Comparison of ENCODE assay signal across 15 cellular contexts in genomic region chr4:79679859-79680258, GRCh38.
"Had no signal": no experiment of that assay in that cellular context is flagged by ENCODE, and none has a peak within 500 bp of the region (broad histone marks: within the 10 kb centered on the region; RNA-seq: fewer than 3 reads in every experiment).

No MANE protein-coding gene starts in this region.

- H3K9me3 ChIP-seq: heart left ventricle, stomach, thoracic aorta, transverse colon had no signal

- H3K36me3 ChIP-seq: heart left ventricle, stomach, thoracic aorta, transverse colon had no signal

- ATAC-seq: esophagus mucosa; naive thymus-derived CD4-positive, alpha-beta T cell; sciatic nerve had no signal

- DNase-seq: effector memory CD4-positive, alpha-beta T cell; heart left ventricle; hypothalamus; kidney glomerular epithelial cell; naive thymus-derived CD4-positive, alpha-beta T cell; nephron progenitor cell; stimulated activated CD4-positive, alpha-beta T cell treated with anti-CD3 and anti-CD28 coated beads, Interleukin-2, amount 100 ng/mL, for 24 hours; stimulated activated CD4-positive, alpha-beta T cell treated with anti-CD3 and anti-CD28 coated beads, Interleukin-4, amount 100 ng/mL, for 4 hours; stimulated activated naive CD4-positive, alpha-beta T cell; stomach; substantia nigra; transverse colon had no signal

- H3K4me1 ChIP-seq: heart left ventricle, transverse colon had no signal

- H3K4me3 ChIP-seq: heart left ventricle, stomach, thoracic aorta, transverse colon had no signal

- H3K27me3 ChIP-seq: heart left ventricle, stomach, transverse colon had no signal
